Comparison of ENCODE assay signal across 9 cellular contexts in the genomic region with DNA sequence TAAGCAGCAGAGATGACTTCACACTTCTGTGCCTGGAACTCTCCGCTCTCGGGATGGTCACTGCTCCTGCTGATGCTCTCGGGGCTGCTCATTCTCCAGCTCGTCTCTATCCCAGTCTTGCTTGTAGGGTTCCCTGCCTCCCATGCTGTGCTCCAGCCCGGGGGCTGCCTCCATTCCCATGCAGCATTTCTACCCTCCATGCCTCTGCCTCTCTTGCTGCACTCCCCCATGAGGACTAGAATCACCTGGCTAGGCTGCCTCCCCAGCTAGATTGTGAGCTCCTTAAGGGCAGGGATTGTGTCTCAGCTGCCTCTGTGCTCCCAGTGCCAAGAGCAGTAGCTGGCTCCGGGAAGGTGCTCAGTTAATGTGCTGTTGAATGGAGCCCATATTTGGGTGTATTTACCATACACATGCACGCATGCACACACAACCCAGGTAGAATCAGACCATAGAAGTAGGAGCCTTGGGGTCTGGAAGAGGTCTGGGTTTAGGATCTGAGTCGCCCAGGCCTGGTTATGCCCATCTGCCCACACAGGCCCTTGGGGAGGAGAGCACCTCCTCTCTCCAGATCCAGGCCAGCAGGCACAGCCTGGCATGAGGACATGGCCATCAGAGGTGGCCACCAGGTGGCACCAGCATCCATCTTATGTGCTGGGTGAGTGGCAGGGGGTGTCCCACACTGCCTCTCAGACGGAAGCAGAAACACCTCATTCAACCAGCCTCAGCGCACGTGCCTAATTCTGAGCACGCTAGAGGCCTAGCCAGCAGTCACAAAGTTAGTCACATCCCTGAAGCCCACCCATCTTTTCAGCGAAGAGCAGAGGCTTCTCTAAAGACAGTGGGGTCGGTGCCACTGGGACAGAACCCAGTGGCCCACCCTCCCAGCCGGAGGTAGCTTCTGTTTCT. TPM values are rescaled to one million over a fixed set of nuclear protein-coding genes. Genes with fewer than 3 reads are reported as not detected.
DNase-seq lines count a peak whose midpoint lies in the region; ATAC-seq and TF ChIP-seq lines count a peak whose summit lies in the region.
"Had no signal": no experiment of that assay in that cellular context is flagged by ENCODE, and none has a peak within 500 bp of the region (broad histone marks: within the 10 kb centered on the region; RNA-seq: fewer than 3 reads in every experiment).

No MANE protein-coding gene starts in this region.

- H4K20me1 ChIP-seq in smooth muscle cell (ENCODE audit: low read depth) = peaks cover 30% of the 10 kb centered on the region

- TF ChIP-seq CTCF in GM12864 (IDR thresholded peaks at IDR 0.05; ENCODE audit: low read depth, low read length, missing control alignments) = peak; percentile 93
- peak; percentile 83 for TF ChIP-seq CTCF in smooth muscle cell (IDR thresholded peaks at IDR 0.05; ENCODE audit: borderline replicate concordance, insufficient read depth, poor library complexity, severe bottlenecking)

- H3K4me1 ChIP-seq in right cardiac atrium (ENCODE audit: control insufficient read depth, insufficient read depth, low read length) (peaks cover 7% of the 10 kb centered on the region), smooth muscle cell (ENCODE audit: low read depth) (peaks cover 8% of the 10 kb centered on the region)

- ATAC-seq in HG02623 (IDR thresholded peaks at IDR 0.05; ENCODE audit: unreplicated experiment) (peak; percentile 75), right cardiac atrium (peak; percentile 60 to 62)

- H3K9ac ChIP-seq in smooth muscle cell (ENCODE audit: low read depth) = no peak overlapping the region

- no peak overlapping the region for H3K4me2 ChIP-seq in smooth muscle cell

- peaks cover 18% of the 10 kb centered on the region for H3K79me2 ChIP-seq in smooth muscle cell (ENCODE audit: low read depth)

- no peaks in the 10 kb centered on the region for H3F3A ChIP-seq in smooth muscle cell (ENCODE audit: low read depth)

- no peaks in the 10 kb centered on the region for H3K9me3 ChIP-seq in right cardiac atrium (ENCODE audit: control insufficient read depth, low read length)
- no peaks in the 10 kb centered on the region for H3K9me3 ChIP-seq in smooth muscle cell (replicated peaks; ENCODE audit: low read depth)

- 61% methylated on average over 15 of the region's 15 CpGs for WGBS in right cardiac atrium
- WGBS in smooth muscle cell (ENCODE audit: low lambda C conversion rate) = 76% methylated on average over 15 of the region's 15 CpGs

- DNase-seq in GM12864 (ENCODE audit: low read depth) (peak; percentile 64), NCI-H1436 treated with DMSO at 0.1 percent for 48 hours (lab: John Stamatoyannopoulos, UW) (peak; percentile 45), T-helper 22 cell (ENCODE audit: low read depth) (peak; percentile 78), right cardiac atrium (peak; percentile 87 to 95 (median 93)), smooth muscle cell (lab: John Stamatoyannopoulos, UW; ENCODE audit: unreplicated experiment) (peak; percentile 32), amniotic stem cell (lab: John Stamatoyannopoulos, UW) (no peak)

- H3K27me3 ChIP-seq in right cardiac atrium (ENCODE audit: control insufficient read depth, insufficient read depth) = no peaks in the 10 kb centered on the region
- no peaks in the 10 kb centered on the region for H3K27me3 ChIP-seq in smooth muscle cell (ENCODE audit: low read depth)

- H3K27ac ChIP-seq in angular gyrus (ENCODE audit: low read depth, low read length) = peak overlapping the region; percentile 47
- H3K27ac ChIP-seq in right cardiac atrium (ENCODE audit: low read length) = no peak overlapping the region
- H3K27ac ChIP-seq in smooth muscle cell (ENCODE audit: low read depth) = no peak overlapping the region

- intact Hi-C loops in right cardiac atrium (cut with DNase I) = no loop called here

- no peaks in the 10 kb centered on the region for H3K36me3 ChIP-seq in smooth muscle cell (ENCODE audit: low read depth)

- H2AFZ ChIP-seq in smooth muscle cell (ENCODE audit: low read depth) = no peak overlapping the region

- H3K4me3 ChIP-seq in GM12864 (ENCODE audit: low read depth, low read length) (no peak overlapping the region), right cardiac atrium (ENCODE audit: low read length) (no peak overlapping the region), smooth muscle cell (no peak overlapping the region)
- H3K4me3 ChIP-seq: skin epidermis had no signal

RNA-seq across cellular contexts. Expression of gene GIT1, which starts 9.3 kb away (rescaled TPM):
- 10 to 100 TPM; 31.4 to 37.8 (median 34.8) TPM for total RNA-seq in right cardiac atrium
- polyA plus RNA-seq in right cardiac atrium = 25.5 TPM
- total RNA-seq in smooth muscle cell = 12.7 and 17.6 TPM in 2 replicates
- 23.0 and 34.7 TPM in 2 replicates for polyA plus RNA-seq in smooth muscle cell

RNA-seq across cellular contexts. Expression of gene TP53I13, which starts 11.6 kb away (rescaled TPM):
- total RNA-seq in right cardiac atrium = 10 to 100 TPM; 30.6 to 45.3 (median 38.3) TPM
- 53.0 TPM for polyA plus RNA-seq in right cardiac atrium
- total RNA-seq in smooth muscle cell = 35.4 and 50.7 TPM in 2 replicates
- polyA plus RNA-seq in smooth muscle cell = 105 and 107 TPM in 2 replicates

RNA-seq across cellular contexts. Expression of gene ANKRD13B, which starts 12.8 kb away (rescaled TPM):
- total RNA-seq in right cardiac atrium = 10 to 100 TPM in 1 of 4 donors, 1 to 10 TPM in 3; 5.4 to 11.0 (median 7.4) TPM
- 5.0 TPM for polyA plus RNA-seq in right cardiac atrium
- total RNA-seq in smooth muscle cell = 2.8 and 3.6 TPM in 2 replicates
- polyA plus RNA-seq in smooth muscle cell = 6.7 and 6.8 TPM in 2 replicates

RNA-seq across cellular contexts. Expression of gene ABHD15, which starts 13.3 kb away (rescaled TPM):
- total RNA-seq in right cardiac atrium (1 to 10 TPM; 6.6 to 7.5 (median 7.3) TPM), smooth muscle cell (5.0 and 7.0 TPM in 2 replicates)
- polyA plus RNA-seq in right cardiac atrium (5.2 TPM), smooth muscle cell (6.4 and 7.4 TPM in 2 replicates)

RNA-seq across cellular contexts. Expression of gene CORO6, which starts 42.6 kb away (rescaled TPM):
- total RNA-seq in right cardiac atrium (100 to 1,000 TPM in 3 of 4 donors, 10 to 100 TPM in 1; 93.5 to 148 (median 113) TPM), smooth muscle cell (2.4 and 6.2 TPM in 2 replicates)
- polyA plus RNA-seq in right cardiac atrium (98.5 TPM), smooth muscle cell (2.4 and 2.9 TPM in 2 replicates)
